Comparison of ENCODE assay signal across 17 cellular contexts in genomic region chrX:2462780-2463179, GRCh38. TPM values are rescaled to one million over a fixed set of nuclear protein-coding genes. Genes with fewer than 3 reads are reported as not detected.
DNase-seq lines count a peak whose midpoint lies in the region; ATAC-seq and TF ChIP-seq lines count a peak whose summit lies in the region.
"Had no signal": no experiment of that assay in that cellular context is flagged by ENCODE, and none has a peak within 500 bp of the region (broad histone marks: within the 10 kb centered on the region; RNA-seq: fewer than 3 reads in every experiment).

No MANE protein-coding gene starts in this region.

- peaks cover 4% of the 10 kb centered on the region for H3K9me3 Mint-ChIP-seq in CD8-positive, alpha-beta T cell
- peaks cover 18% of the 10 kb centered on the region for H3K9me3 Mint-ChIP-seq in neural progenitor cell
- H3K9me3 Mint-ChIP-seq: CD4-positive, CD25-positive, alpha-beta regulatory T cell had no signal

- 88% methylated on average over 3 of the region's 3 CpGs for WGBS in suprapubic skin

- H3K27ac Mint-ChIP-seq in CD8-positive, alpha-beta T cell: peak overlapping the region; percentile 55
- H3K27ac Mint-ChIP-seq in neural progenitor cell: no peak overlapping the region

- POLR2A ChIA-PET in CD8-positive, alpha-beta T cell (lab: Charles Lee): no interaction called here

- no peak for ATAC-seq in CD8-positive, alpha-beta T cell
- no peak for ATAC-seq in GM18505 (IDR thresholded peaks at IDR 0.05; ENCODE audit: unreplicated experiment)

- H3K27ac ChIP-seq in CD8-positive, alpha-beta T cell (ENCODE audit: low read depth, low read length): no peak overlapping the region
- H3K27ac ChIP-seq in neural progenitor cell: no peak overlapping the region
- no peak overlapping the region for H3K27ac ChIP-seq in suprapubic skin
- H3K27ac ChIP-seq: 22Rv1, Peyer's patch, SJSA1 had no signal

- H3K4me3 ChIP-seq in CD8-positive, alpha-beta T cell (ENCODE audit: low read depth, low read length): no peak overlapping the region
- H3K4me3 ChIP-seq in fibroblast of pulmonary artery (replicated peaks; ENCODE audit: low read depth, low read length) (no peak overlapping the region), neural progenitor cell (no peak overlapping the region), suprapubic skin (no peak overlapping the region)
- H3K4me3 ChIP-seq: Peyer's patch, SJSA1 had no signal

- H3K4me3 Mint-ChIP-seq in CD8-positive, alpha-beta T cell: no peak overlapping the region
- H3K4me3 Mint-ChIP-seq in neural progenitor cell: no peak overlapping the region

- CTCF ChIA-PET in CD8-positive, alpha-beta T cell (lab: Charles Lee): no interaction called here

- no peaks in the 10 kb centered on the region for H3F3A ChIP-seq in neural progenitor cell (ENCODE audit: low read depth)

- H3K36me3 ChIP-seq in CD8-positive, alpha-beta T cell (ENCODE audit: insufficient read depth, low read length): no peaks in the 10 kb centered on the region
- H3K36me3 ChIP-seq in neural progenitor cell: no peaks in the 10 kb centered on the region
- H3K36me3 ChIP-seq in suprapubic skin: no peaks in the 10 kb centered on the region
- H3K36me3 ChIP-seq: BE2C, Peyer's patch, SJSA1 had no signal

- no peak for TF ChIP-seq CTCF in CD8-positive, alpha-beta T cell (IDR thresholded peaks at IDR 0.05)
- TF ChIP-seq CTCF in fibroblast of pulmonary artery (IDR thresholded peaks at IDR 0.05; ENCODE audit: low read length, missing control alignments) (no peak), neural progenitor cell (IDR thresholded peaks at IDR 0.05) (no peak), suprapubic skin (IDR thresholded peaks at IDR 0.05) (no peak)

- peaks cover 7% of the 10 kb centered on the region for H4K20me1 ChIP-seq in neural progenitor cell (ENCODE audit: low read depth)

- no peak for TF ChIP-seq EP300 in suprapubic skin (IDR thresholded peaks at IDR 0.05)

- in situ Hi-C loops in SK-MEL-5 (cut with HindIII; ENCODE audit: low pct_unique_long_range_greater_than_20kb, low sequenced_read_pairs): no loop called here

- no peak overlapping the region for H3K9ac ChIP-seq in neural progenitor cell

- peaks cover 14% of the 10 kb centered on the region for H3K4me1 Mint-ChIP-seq in CD8-positive, alpha-beta T cell (ENCODE audit: low read depth)
- H3K4me1 Mint-ChIP-seq in neural progenitor cell: peaks cover 29% of the 10 kb centered on the region

- no peaks in the 10 kb centered on the region for H3K27me3 Mint-ChIP-seq in CD8-positive, alpha-beta T cell (ENCODE audit: low read depth)
- peaks cover 8% of the 10 kb centered on the region for H3K27me3 Mint-ChIP-seq in neural progenitor cell (ENCODE audit: insufficient read depth, low read depth)
- H3K27me3 Mint-ChIP-seq: CD4-positive, CD25-positive, alpha-beta regulatory T cell had no signal

- peaks cover 87% of the 10 kb centered on the region for H3K79me2 ChIP-seq in neural progenitor cell (ENCODE audit: low read depth)

- H3K9me3 ChIP-seq in CD8-positive, alpha-beta T cell (ENCODE audit: low read length): peaks cover 4% of the 10 kb centered on the region
- H3K9me3 ChIP-seq in neural progenitor cell (ENCODE audit: low read depth): no peaks in the 10 kb centered on the region
- no peaks in the 10 kb centered on the region for H3K9me3 ChIP-seq in suprapubic skin
- H3K9me3 ChIP-seq: BE2C, Peyer's patch, SJSA1 had no signal

- DNase-seq in CD8-positive, alpha-beta T cell: no peak
- DNase-seq in SK-MEL-5 (ENCODE audit: low read depth, low spot score) (peak; percentile 65), fibroblast of pulmonary artery (ENCODE audit: low read depth) (peak; percentile 50), neural progenitor cell (ENCODE audit: low spot score) (peak; percentile 66), H4 (ENCODE audit: low spot score) (no peak), suprapubic skin (ENCODE audit: low spot score in 2 of 2) (no peak)
- DNase-seq in stimulated activated CD4-positive, alpha-beta T cell treated with anti-CD3 and anti-CD28 coated beads, Interleukin-12 subunit alpha, Interleukin-12 subunit beta, amount 100 ng/mL, for 4 hours: no peak
- DNase-seq: BE2C; CD4-positive, CD25-positive, alpha-beta regulatory T cell; HCEC 1CT; KG1; MV-4-11; NCI-H1694 treated with DMSO at 0.1 percent for 48 hours; Peyer's patch had no signal

- H3K4me2 ChIP-seq in neural progenitor cell: peak overlapping the region; percentile 31

- intact Hi-C loops in CD8-positive, alpha-beta T cell (cut with DNase I, micrococcal nuclease): no loop called here

- no peak overlapping the region for H2AFZ ChIP-seq in neural progenitor cell (replicated peaks)

- peaks cover 9% of the 10 kb centered on the region for H3K36me3 Mint-ChIP-seq in CD8-positive, alpha-beta T cell
- H3K36me3 Mint-ChIP-seq in neural progenitor cell: peaks cover 17% of the 10 kb centered on the region

- H3K4me1 ChIP-seq in CD8-positive, alpha-beta T cell (ENCODE audit: insufficient read depth, low read length): no peaks in the 10 kb centered on the region
- peaks cover 20% of the 10 kb centered on the region for H3K4me1 ChIP-seq in neural progenitor cell
- H3K4me1 ChIP-seq in suprapubic skin: peaks cover 2% of the 10 kb centered on the region
- H3K4me1 ChIP-seq: BE2C, Peyer's patch had no signal

- TF ChIP-seq POLR2A in suprapubic skin (IDR thresholded peaks at IDR 0.05) (no peak), GM18505 (IDR thresholded peaks at IDR 0.05; ENCODE audit: borderline replicate concordance, extremely low read depth, insufficient read depth, insufficient read length) (no peak)

- no peaks in the 10 kb centered on the region for H3K27me3 ChIP-seq in CD8-positive, alpha-beta T cell (ENCODE audit: insufficient read depth, low read length)
- H3K27me3 ChIP-seq in neural progenitor cell (no peaks in the 10 kb centered on the region), suprapubic skin (no peaks in the 10 kb centered on the region)
- H3K27me3 ChIP-seq: BE2C, Peyer's patch, SJSA1 had no signal

RNA-seq across cellular contexts. Expression of gene DHRSX, which starts 38.0 kb away (rescaled TPM):
- 10 to 100 TPM in 1 of 2 experiments, 1 to 10 TPM in 1; 9.9 to 10.8 TPM for total RNA-seq in CD8-positive, alpha-beta T cell
- 17.8 and 19.5 TPM in 2 replicates for total RNA-seq in SK-MEL-5 (2014; rRNA removed; shearing (Covaris generic))
- 16.3 and 21.5 TPM in 2 replicates for polyA plus RNA-seq in SK-MEL-5 (2015; cell fraction: cytosol; rRNA removed)
- polyA plus RNA-seq in SK-MEL-5 (2015; cell fraction: nucleus; rRNA removed): 1.0 and 16.1 TPM in 2 replicates
- total RNA-seq in neural progenitor cell (ENCODE audit: low replicate concordance): 25.6 and 31.8 TPM in 2 replicates
- 28.2 and 37.1 TPM in 2 replicates for total RNA-seq in H4 (2014; rRNA removed; shearing (Covaris generic))
- total RNA-seq in suprapubic skin: 10 to 100 TPM in 3 of 4 donors, 1 to 10 TPM in 1; 8.2 to 35.7 (median 16.1) TPM

RNA-seq across cellular contexts. Expression of gene ZBED1, which starts 38.0 kb away (rescaled TPM):
- total RNA-seq in CD8-positive, alpha-beta T cell: 10 to 100 TPM; 13.4 to 14.8 TPM
- 18.0 and 19.1 TPM in 2 replicates for total RNA-seq in SK-MEL-5 (2014; rRNA removed; shearing (Covaris generic))
- 21.6 and 30.4 TPM in 2 replicates for polyA plus RNA-seq in SK-MEL-5 (2015; cell fraction: cytosol; rRNA removed)
- polyA plus RNA-seq in SK-MEL-5 (2015; cell fraction: nucleus; rRNA removed): 3.2 and 8.4 TPM in 2 replicates
- 36.9 and 37.0 TPM in 2 replicates for total RNA-seq in neural progenitor cell (ENCODE audit: low replicate concordance)
- total RNA-seq in H4 (2014; rRNA removed; shearing (Covaris generic)): 27.3 and 37.8 TPM in 2 replicates
- total RNA-seq in suprapubic skin: 10 to 100 TPM; 41.5 to 67.3 (median 55.1) TPM

Comparison
In these comparisons a context has a peak if more than half of its experiments do, and no peak if none do; other contexts are left out.
1. DNase-seq: peak in SK-MEL-5 (single experiment), fibroblast of pulmonary artery (single experiment) and neural progenitor cell (single experiment); none in CD8-positive, alpha-beta T cell (0 of 7), H4 (single experiment), stimulated activated CD4-positive, alpha-beta T cell treated with anti-CD3 and anti-CD28 coated beads, Interleukin-12 subunit alpha, Interleukin-12 subunit beta, amount 100 ng/mL, for 4 hours (single experiment) and suprapubic skin (0 of 2).